Comparison of ENCODE assay signal across 16 cellular contexts in the genomic region with DNA sequence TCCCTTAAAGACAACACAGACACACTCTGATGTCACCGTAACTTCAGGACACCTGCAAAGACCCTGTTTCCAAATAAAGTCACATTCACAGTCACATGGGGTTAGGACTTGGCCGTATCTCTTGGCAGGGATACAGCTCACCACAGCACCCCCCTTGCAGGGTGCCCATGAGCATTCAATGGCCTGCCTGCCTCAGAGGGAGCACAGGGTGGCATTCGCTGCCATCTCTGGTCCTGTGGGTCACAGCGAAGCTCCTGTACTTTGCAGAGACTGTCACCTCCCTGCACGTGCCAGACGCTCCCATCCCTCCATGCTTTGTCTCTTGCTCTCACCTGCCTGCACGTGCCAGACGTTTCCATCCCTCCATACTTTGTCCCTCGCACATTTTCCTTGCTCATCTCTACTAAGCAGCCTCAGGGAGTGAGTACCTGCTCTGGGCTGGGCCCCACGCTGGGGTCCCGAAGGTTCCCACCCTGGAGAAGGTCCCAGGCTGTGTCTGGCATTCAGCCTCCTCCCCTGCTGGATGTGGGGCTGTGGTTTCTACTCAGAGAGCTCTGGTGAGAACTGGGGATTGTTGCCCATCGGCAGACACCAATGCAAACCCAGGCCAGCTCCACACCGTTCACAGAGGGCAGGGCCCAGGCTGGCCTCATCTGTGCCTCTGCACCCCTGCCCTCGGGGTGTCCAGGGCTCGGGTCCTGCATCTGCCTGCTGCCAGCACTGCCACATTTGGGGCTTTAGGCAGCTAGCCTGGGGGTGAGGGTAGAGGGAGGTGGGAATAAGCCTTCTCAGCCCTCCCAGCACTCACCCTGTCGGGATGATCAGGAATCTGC. TPM values are rescaled to one million over a fixed set of nuclear protein-coding genes. Genes with fewer than 3 reads are reported as not detected.
DNase-seq lines count a peak whose midpoint lies in the region; ATAC-seq, FAIRE-seq and TF ChIP-seq lines count a peak whose summit lies in the region.
"Had no signal": no experiment of that assay in that cellular context is flagged by ENCODE, and none has a peak within 500 bp of the region (broad histone marks: within the 10 kb centered on the region; RNA-seq: fewer than 3 reads in every experiment).

No MANE protein-coding gene starts in this region.

- H3K4me1 ChIP-seq in kidney (ENCODE audit: control insufficient read depth in 1 of 2, insufficient read depth in 1 of 2, low read depth in 1 of 2, low read length in 2 of 2) (no peaks in the 10 kb centered on the region), psoas muscle (peaks cover 9% of the 10 kb centered on the region)
- H3K4me1 ChIP-seq: SJSA1 had no signal

- H3K27ac Mint-ChIP-seq in glutamatergic neuron (ENCODE audit: unreplicated experiment) = no peak overlapping the region

- no peaks in the 10 kb centered on the region for H3K36me3 Mint-ChIP-seq in glutamatergic neuron (ENCODE audit: unreplicated experiment)

- TF ChIP-seq CTCF in glutamatergic neuron (IDR thresholded peaks at IDR 0.05; ENCODE audit: partially characterized antibody, unreplicated experiment) (no peak), kidney (IDR thresholded peaks at IDR 0.05; ENCODE audit: borderline replicate concordance, extremely low read depth, insufficient read depth) (no peak), psoas muscle (IDR thresholded peaks at IDR 0.05) (no peak)

- no peak overlapping the region for H3K27ac ChIP-seq in kidney (ENCODE audit: low read depth in 2 of 2, low read length in 2 of 2)
- no peak overlapping the region for H3K27ac ChIP-seq in psoas muscle
- H3K27ac ChIP-seq: SJSA1 had no signal

- H3K36me3 ChIP-seq in kidney (ENCODE audit: control insufficient read depth in 1 of 2, insufficient read depth in 2 of 2, low read length in 2 of 2) (no peaks in the 10 kb centered on the region), psoas muscle (ENCODE audit: insufficient read depth in 1 of 2, low read depth in 1 of 2) (no peaks in the 10 kb centered on the region)
- H3K36me3 ChIP-seq: SJSA1 had no signal

- no peak overlapping the region for H3K4me3 Mint-ChIP-seq in glutamatergic neuron (ENCODE audit: unreplicated experiment)

- peaks cover 3% of the 10 kb centered on the region for H3K9me3 Mint-ChIP-seq in glutamatergic neuron (ENCODE audit: unreplicated experiment)

- DNase-seq in NAMALWA (ENCODE audit: low spot score) = peak; percentile 17
- DNase-seq in glutamatergic neuron = peak; percentile 11
- DNase-seq in kidney = peak; percentile 58
- DNase-seq in psoas muscle = peak; percentile 7 to 34
- no peak for DNase-seq in NCI-H446 treated with DMSO at 0.1 percent for 48 hours (lab: John Stamatoyannopoulos, UW)
- no peak for DNase-seq in SHP77 treated with DMSO at 0.1 percent for 48 hours (lab: John Stamatoyannopoulos, UW)
- DNase-seq: Karpas-422, MM.1S, NCI-H1105, NCI-H1694, NCI-H2107, NCI-H226, NCI-H526 had no signal

- no peak for FAIRE-seq in kidney (lab: Jason Lieb, UNC)
- FAIRE-seq: H54 had no signal

- H3K9me3 ChIP-seq in kidney (ENCODE audit: control insufficient read depth in 1 of 2, low read length in 2 of 2) = no peaks in the 10 kb centered on the region
- H3K9me3 ChIP-seq in psoas muscle = no peaks in the 10 kb centered on the region
- H3K9me3 ChIP-seq: SJSA1 had no signal

- H3K4me3 ChIP-seq in kidney (ENCODE audit: low read length in 2 of 2) (no peak overlapping the region), psoas muscle (no peak overlapping the region)
- H3K4me3 ChIP-seq: SJSA1 had no signal

- H3K27me3 Mint-ChIP-seq in glutamatergic neuron (ENCODE audit: unreplicated experiment) = peaks cover 15% of the 10 kb centered on the region

- WGBS in psoas muscle, 3 donors = 59 to 87% (median 83%) methylated on average over 16 of the region's 16 CpGs

- H3K4me1 Mint-ChIP-seq in glutamatergic neuron (ENCODE audit: low read depth, unreplicated experiment) = peaks cover 15% of the 10 kb centered on the region

- H3K9ac ChIP-seq in kidney (ENCODE audit: low read length in 2 of 2) = no peak overlapping the region

- no peak for ATAC-seq in psoas muscle
- no peak for ATAC-seq in HG02973 (IDR thresholded peaks at IDR 0.05; ENCODE audit: unreplicated experiment)

- H3K27me3 ChIP-seq in psoas muscle (ENCODE audit: insufficient read depth in 3 of 3, low read length in 2 of 3) = no peaks in the 10 kb centered on the region
- H3K27me3 ChIP-seq: SJSA1 had no signal

- intact Hi-C loops in kidney (cut with DNase I) = no loop called here
- intact Hi-C loops in psoas muscle (cut with DNase I) = no loop called here

RNA-seq across cellular contexts. Expression of a gene that starts 15.8 kb away (rescaled TPM):
- 0.64 TPM for total RNA-seq in glutamatergic neuron (ENCODE audit: unreplicated experiment)
- 1.7 TPM for total RNA-seq in kidney
- polyA plus RNA-seq in kidney (ENCODE audit: insufficient read depth, low read depth, low replicate concordance) = 6.5 TPM
- 10 to 100 TPM in 2 of 4 donors, 1 to 10 TPM in 2; 7.2 to 26.4 (median 17.0) TPM for total RNA-seq in psoas muscle
- polyA plus RNA-seq in psoas muscle = 10 to 100 TPM; 11.1 to 15.5 (median 14.0) TPM

Comparison
In these comparisons a context has a peak if more than half of its experiments do, and no peak if none do; other contexts are left out.
1. DNase-seq: peak in NAMALWA (single experiment), glutamatergic neuron (single experiment), kidney (single experiment) and psoas muscle (2 of 2); none in NCI-H446 treated with DMSO at 0.1 percent for 48 hours (single experiment) and SHP77 treated with DMSO at 0.1 percent for 48 hours (single experiment).